ENCODE assay signal across 20 cellular contexts in the genomic region with DNA sequence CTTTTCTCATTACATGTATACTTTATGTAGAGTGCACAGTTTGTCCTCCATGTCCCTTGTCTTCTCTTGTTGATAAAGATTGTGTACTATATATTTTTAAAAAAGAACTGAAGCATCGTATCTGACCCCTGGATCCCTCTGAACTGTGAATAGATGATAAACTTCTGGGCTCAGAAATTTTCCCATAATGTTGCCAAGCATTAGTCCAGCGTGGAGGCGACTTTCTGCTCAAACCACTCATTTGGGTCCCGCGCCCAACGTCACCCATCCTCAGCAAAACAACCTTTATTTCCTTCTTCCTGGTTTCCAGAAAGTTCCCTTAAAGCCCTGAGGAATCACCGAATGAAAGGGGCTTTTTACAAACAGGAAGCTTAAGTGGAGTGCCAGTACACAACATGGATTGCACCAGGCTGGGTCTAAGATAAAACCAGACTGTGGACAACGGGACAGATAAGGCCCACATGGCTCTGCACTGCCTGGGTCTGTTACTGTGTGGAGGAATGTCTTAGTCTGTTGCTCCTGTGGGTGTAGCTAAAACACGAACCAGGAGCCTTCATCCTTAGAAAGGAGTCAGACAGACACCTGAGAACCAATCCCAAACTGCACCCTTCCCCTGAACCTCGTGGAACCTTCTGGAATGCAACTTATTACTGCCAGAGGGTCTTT. TPM values are rescaled to one million over a fixed set of nuclear protein-coding genes. Genes with fewer than 3 reads are reported as not detected.
A peak's percentile ranks its signal among the peaks of the same experiment; 100 is the strongest.
DNase-seq lines count a peak whose midpoint lies in the region; ATAC-seq and TF ChIP-seq lines count a peak whose summit lies in the region.
"Had no signal": no experiment of that assay in that cellular context is flagged by ENCODE, and none has a peak within 500 bp of the region (broad histone marks: within the 10 kb centered on the region; RNA-seq: fewer than 3 reads in every experiment).

No MANE protein-coding gene starts in this region.

- peak overlapping the region; percentile 69 for H3K27ac Mint-ChIP-seq in MCF 10A (ENCODE audit: low read depth, unreplicated experiment)
- H3K27ac Mint-ChIP-seq: activated T-cell treated with anti-CD3 and anti-CD28 coated beads, Interleukin-2, amount 50 U/mL, for 72 hours; B cell had no signal

- CTCF ChIA-PET in MCF 10A (lab: Yijun Ruan, JAX) = interaction anchor here (0.7 to 1.5 kb wide), 2 partner anchors 102 to 173 kb away, joined by 3 to 8 read pairs; no protein-coding TSS in a partner anchor

- H3K4me3 ChIP-seq in right cardiac atrium (ENCODE audit: low read length) (no peak overlapping the region), tibial nerve (no peak overlapping the region)
- H3K4me3 ChIP-seq: left lung, transverse colon had no signal

- DNase-seq in RPMI7951 (ENCODE audit: low read depth) = peak; percentile 15
- DNase-seq in MCF 10A (ENCODE audit: unreplicated experiment) = no peak
- peak in 2 of 3 donors; percentile 67 to 75 for DNase-seq in right cardiac atrium
- DNase-seq in tibial nerve (ENCODE audit: low spot score in 2 of 2) = no peak
- DNase-seq in midbrain (lab: John Stamatoyannopoulos, UW) = no peak
- DNase-seq in NCI-H226 = no peak
- DNase-seq: activated CD8-positive, alpha-beta memory T cell treated with anti-CD3 and anti-CD28 coated beads for 24 hours; activated naive CD4-positive, alpha-beta T cell treated with anti-CD3 and anti-CD28 coated beads, Interleukin-2, amount 50 U/mL, for 16 hours; activated T-cell treated with anti-CD3 and anti-CD28 coated beads, Interleukin-2, amount 50 U/mL, for 72 hours; Caco-2; foreskin melanocyte; left lung; NCI-H1105; NCI-H524 treated with DMSO at 0.1 percent for 48 hours; retina; stimulated activated CD4-positive, alpha-beta T cell treated with anti-CD3 and anti-CD28 coated beads, Interleukin-15, amount 100 ng/mL, for 24 hours; transverse colon had no signal

- WGBS in right cardiac atrium = 36% methylated on average over 10 of the region's 10 CpGs
- WGBS in tibial nerve, 2 donors = 55 to 63% methylated on average over 10 of the region's 10 CpGs

- no peak for TF ChIP-seq POLR2A in tibial nerve (IDR thresholded peaks at IDR 0.05)

- POLR2A ChIA-PET in MCF 10A (lab: Yijun Ruan, JAX) = no interaction called here

- no TSS peak for BruUV-seq in MCF 10A (replicated peaks; lab: Mats Ljungman, UMichigan)

- no peak overlapping the region for H3K4me3 Mint-ChIP-seq in MCF 10A (ENCODE audit: unreplicated experiment)
- H3K4me3 Mint-ChIP-seq: activated T-cell treated with anti-CD3 and anti-CD28 coated beads, Interleukin-2, amount 50 U/mL, for 72 hours; B cell had no signal

- no peaks in the 10 kb centered on the region for H3K27me3 ChIP-seq in right cardiac atrium (ENCODE audit: control insufficient read depth, insufficient read depth)
- H3K27me3 ChIP-seq in tibial nerve = no peaks in the 10 kb centered on the region
- H3K27me3 ChIP-seq: left lung, transverse colon had no signal

- no peaks in the 10 kb centered on the region for H3K9me3 Mint-ChIP-seq in MCF 10A (ENCODE audit: unreplicated experiment)
- H3K9me3 Mint-ChIP-seq: activated T-cell treated with anti-CD3 and anti-CD28 coated beads, Interleukin-2, amount 50 U/mL, for 72 hours had no signal

- H3K4me1 ChIP-seq in right cardiac atrium (ENCODE audit: control insufficient read depth, insufficient read depth, low read length) = peaks cover 10% of the 10 kb centered on the region
- peaks cover 0 to 43% (median 21%) of the 10 kb centered on the region in 4 donors for H3K4me1 ChIP-seq in tibial nerve

- H3K27ac ChIP-seq in right cardiac atrium (ENCODE audit: low read length) (peak overlapping the region; percentile 66), tibial nerve (peak overlapping the region; percentile 14 to 86 (median 60))
- H3K27ac ChIP-seq: left lung, transverse colon had no signal

- no peak for TF ChIP-seq EP300 in tibial nerve (IDR thresholded peaks at IDR 0.05)

- TF ChIP-seq CTCF in MCF 10A (IDR thresholded peaks at IDR 0.05; ENCODE audit: unreplicated experiment) (no peak), tibial nerve (IDR thresholded peaks at IDR 0.05) (no peak)

- H3K4me1 Mint-ChIP-seq in MCF 10A (ENCODE audit: insufficient read depth, unreplicated experiment) = peaks cover 17% of the 10 kb centered on the region
- H3K4me1 Mint-ChIP-seq: B cell had no signal

- H3K27me3 Mint-ChIP-seq in MCF 10A (ENCODE audit: insufficient read depth, unreplicated experiment) = no peaks in the 10 kb centered on the region

- peaks cover 0 to 4% (median 0%) of the 10 kb centered on the region in 3 donors for H3K36me3 ChIP-seq in tibial nerve
- H3K36me3 ChIP-seq: transverse colon had no signal

- H3K9me3 ChIP-seq in right cardiac atrium (ENCODE audit: control insufficient read depth, low read length) (no peaks in the 10 kb centered on the region), tibial nerve (no peaks in the 10 kb centered on the region)
- H3K9me3 ChIP-seq: Caco-2, left lung, transverse colon had no signal

- H3K36me3 Mint-ChIP-seq in MCF 10A (ENCODE audit: insufficient read depth, unreplicated experiment) = peaks cover 16% of the 10 kb centered on the region

- ATAC-seq in right cardiac atrium (peak; percentile 55 to 60), GM18909 (IDR thresholded peaks at IDR 0.05; ENCODE audit: poor library complexity, unreplicated experiment) (no peak), HG03378 (IDR thresholded peaks at IDR 0.05; ENCODE audit: unreplicated experiment) (no peak)
- ATAC-seq: activated T-cell treated with anti-CD3 and anti-CD28 coated beads, Interleukin-2, amount 50 U/mL, for 72 hours; left lung had no signal

- intact Hi-C loops in MCF 10A (cut with micrococcal nuclease) (no loop called here), right cardiac atrium (cut with DNase I) (no loop called here)

RNA-seq across cellular contexts. Expression of a gene that starts 15.6 kb away (rescaled TPM):
- total RNA-seq in RPMI7951 (2014; rRNA removed; shearing (Covaris generic)) = 9.6 and 11.8 TPM in 2 replicates
- total RNA-seq in MCF 10A (2022) = 16.8 and 22.2 TPM in 2 replicates
- 10 to 100 TPM; 18.0 to 39.8 (median 23.5) TPM for total RNA-seq in right cardiac atrium
- polyA plus RNA-seq in right cardiac atrium = 20.6 TPM
- total RNA-seq in tibial nerve = 10 to 100 TPM; 72.6 to 85.9 (median 75.6) TPM
- total RNA-seq: Caco-2 had no signal

RNA-seq across cellular contexts. Expression of a gene that starts 35.3 kb away (rescaled TPM):
- 7.2 and 9.3 TPM in 2 replicates for total RNA-seq in RPMI7951 (2014; rRNA removed; shearing (Covaris generic))
- 32.3 and 43.5 TPM in 2 replicates for total RNA-seq in MCF 10A (2022)
- 10 to 100 TPM in 2 of 4 donors, 1 to 10 TPM in 2; 8.3 to 13.8 (median 9.9) TPM for total RNA-seq in right cardiac atrium
- polyA plus RNA-seq in right cardiac atrium = 3.3 TPM
- total RNA-seq in tibial nerve = 10 to 100 TPM; 18.6 to 29.4 (median 22.2) TPM

Comparison
In these comparisons a context has a peak if more than half of its experiments do, and no peak if none do; other contexts are left out.
1. DNase-seq: peak in RPMI7951 (single experiment) and right cardiac atrium (2 of 3); none in MCF 10A (single experiment), tibial nerve (0 of 2), midbrain (single experiment) and NCI-H226 (single experiment).
2. ATAC-seq: peak in right cardiac atrium (2 of 2); none in GM18909 (single experiment) and HG03378 (single experiment).